ENCODE assay signal across 11 cellular contexts in the genomic region with DNA sequence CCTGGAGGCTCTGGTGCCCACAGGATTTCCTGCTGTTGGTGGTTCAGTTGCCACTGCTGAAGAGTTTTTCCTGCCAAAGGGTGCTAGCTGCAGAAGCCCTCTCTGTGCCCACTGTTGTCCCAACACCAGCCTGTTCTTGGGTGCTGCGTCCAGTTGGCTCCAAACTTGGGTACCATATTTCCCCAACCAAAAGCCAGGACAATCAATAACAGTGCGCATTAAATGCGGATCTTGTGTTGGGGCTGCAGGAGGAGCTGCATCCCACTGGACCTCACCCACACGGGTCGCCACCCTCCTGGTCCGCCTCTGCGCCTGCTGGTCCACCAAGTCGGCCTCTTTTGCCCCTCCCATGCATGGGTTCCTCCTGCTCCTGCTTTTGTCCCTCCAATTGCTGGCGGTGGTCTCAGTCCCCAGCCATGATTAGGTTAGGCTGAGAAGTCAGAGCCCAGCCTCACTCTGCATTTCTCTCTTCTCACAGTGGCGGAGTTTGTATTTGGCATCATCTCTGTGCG. TPM values are rescaled to one million over a fixed set of nuclear protein-coding genes. Genes with fewer than 3 reads are reported as not detected.
DNase-seq lines count a peak whose midpoint lies in the region; ATAC-seq and TF ChIP-seq lines count a peak whose summit lies in the region.
"Had no signal": no experiment of that assay in that cellular context is flagged by ENCODE, and none has a peak within 500 bp of the region (broad histone marks: within the 10 kb centered on the region; RNA-seq: fewer than 3 reads in every experiment).

No MANE protein-coding gene starts in this region.

- peak overlapping the region; percentile 80 to 98 (median 97) for H3K27ac Mint-ChIP-seq in naive B cell

- over 99% methylated on average over 11 of the region's 11 CpGs for WGBS in mammary epithelial cell (ENCODE audit: low coverage, missing lambda C conversion rate)

- TF ChIP-seq CTCF in left ventricle myocardium inferior (IDR thresholded peaks at IDR 0.05; ENCODE audit: borderline replicate concordance) (no peak), mammary epithelial cell (conservative IDR thresholded peaks at IDR 0.05 in 1 of 2, IDR thresholded peaks at IDR 0.05 in 1 of 2; ENCODE audit: extremely low read depth in 1 of 2, insufficient read depth in 1 of 2, low read depth in 1 of 2, low read length in 2 of 2) (no peak), ascending aorta (IDR thresholded peaks at IDR 0.05) (no peak)

- H3K4me1 Mint-ChIP-seq in naive B cell = peaks cover 38 to 63% (median 56%) of the 10 kb centered on the region in 3 donors

- H3K9ac ChIP-seq in mammary epithelial cell (ENCODE audit: insufficient read depth, low read length) = no peak overlapping the region

- no peak for ATAC-seq in left cardiac atrium
- ATAC-seq in naive B cell (ENCODE audit: low read depth in 2 of 2) = no peak
- ATAC-seq in HG03039 (IDR thresholded peaks at IDR 0.05; ENCODE audit: unreplicated experiment) = no peak
- ATAC-seq in GM21447 (IDR thresholded peaks at IDR 0.05; ENCODE audit: unreplicated experiment) = no peak

- H3K4me3 Mint-ChIP-seq in naive B cell = peak overlapping the region in 6 of 8 donors; percentile 45 to 85 (median 54)

- H3K4me1 ChIP-seq in left ventricle myocardium inferior (peaks cover 67% of the 10 kb centered on the region), mammary epithelial cell (ENCODE audit: insufficient read depth, low read length) (peaks cover 21% of the 10 kb centered on the region), ascending aorta (peaks cover 5 to 10% of the 10 kb centered on the region in 2 donors)

- intact Hi-C loops in left ventricle myocardium inferior (cut with micrococcal nuclease) = no loop called here
- intact Hi-C loops in left cardiac atrium (cut with DNase I) = no loop called here
- intact Hi-C loops in mammary epithelial cell (cut with micrococcal nuclease) = loop anchor here (2.0 kb wide), 1 partner anchor 58 kb away; no protein-coding TSS in a partner anchor
- intact Hi-C loops in ascending aorta (cut with DNase I) = no loop called here

- peak overlapping the region; percentile 17 for H3K4me3 ChIP-seq in left ventricle myocardium inferior
- H3K4me3 ChIP-seq in mammary epithelial cell (replicated peaks in 1 of 3; ENCODE audit: insufficient read depth in 1 of 3, low read depth in 2 of 3, low read length in 3 of 3) = no peak overlapping the region
- no peak overlapping the region for H3K4me3 ChIP-seq in ascending aorta
- H3K4me3 ChIP-seq: cardiac muscle cell had no signal

- in situ Hi-C loops in mammary epithelial cell (cut with MboI; ENCODE audit: low sequenced_read_pairs in 2 of 2) = no loop called here

- H3K9me3 ChIP-seq in left ventricle myocardium inferior (replicated peaks) (no peaks in the 10 kb centered on the region), mammary epithelial cell (replicated peaks; ENCODE audit: insufficient read depth, low read length) (no peaks in the 10 kb centered on the region), ascending aorta (no peaks in the 10 kb centered on the region)

- CTCF ChIA-PET in mammary epithelial cell (lab: Charles Lee; ENCODE audit: low non-redundant PET) = interaction anchor here (0.6 kb wide), 1 partner anchor 46 kb away, joined by 14 read pairs; no protein-coding TSS in a partner anchor

- H3K27me3 ChIP-seq in left ventricle myocardium inferior (ENCODE audit: low read depth) (no peaks in the 10 kb centered on the region), mammary epithelial cell (ENCODE audit: insufficient read depth, low read length) (no peaks in the 10 kb centered on the region), ascending aorta (no peaks in the 10 kb centered on the region)
- H3K27me3 ChIP-seq: cardiac muscle cell had no signal

- H3K27ac ChIP-seq in left ventricle myocardium inferior (replicated peaks) (peak overlapping the region; percentile 80), mammary epithelial cell (ENCODE audit: insufficient read depth, low read depth, low read length) (no peak overlapping the region), ascending aorta (peak overlapping the region in 1 of 2 donors; percentile 3)
- H3K27ac ChIP-seq: C4-2B, cardiac muscle cell had no signal

- H3K4me2 ChIP-seq in mammary epithelial cell (ENCODE audit: insufficient read depth, low read depth, low read length) = peak overlapping the region; percentile 40

- H3K36me3 ChIP-seq in left ventricle myocardium inferior (peaks cover 14% of the 10 kb centered on the region), mammary epithelial cell (ENCODE audit: insufficient read depth, low read length) (no peaks in the 10 kb centered on the region), ascending aorta (no peaks in the 10 kb centered on the region)
- H3K36me3 ChIP-seq: cardiac muscle cell had no signal

- peak overlapping the region; percentile 47 for H2AFZ ChIP-seq in mammary epithelial cell (ENCODE audit: low read depth, low read length)

- no TSS peak for BruUV-seq in mammary epithelial cell (replicated peaks; lab: Mats Ljungman, UMichigan)

- H4K20me1 ChIP-seq in mammary epithelial cell (ENCODE audit: insufficient read depth, low read length) = no peaks in the 10 kb centered on the region

- H3K79me2 ChIP-seq in mammary epithelial cell (ENCODE audit: insufficient read depth, low read length) = no peaks in the 10 kb centered on the region

- H3K9me3 Mint-ChIP-seq in naive B cell = no peaks in the 10 kb centered on the region

- no peaks in the 10 kb centered on the region for H3K27me3 Mint-ChIP-seq in naive B cell

- DNase-seq in left ventricle myocardium inferior (no peak), left cardiac atrium (no peak), mammary epithelial cell (no peak), naive B cell (no peak), AG20443 (ENCODE audit: low spot score) (no peak), ascending aorta (ENCODE audit: low spot score in 2 of 2) (no peak)
- DNase-seq: NCI-H2107 had no signal

- dilution Hi-C loops in mammary epithelial cell (cut with HindIII; ENCODE audit: low sequenced_read_pairs) = no loop called here

- H3K36me3 Mint-ChIP-seq in naive B cell = peaks cover 14 to 19% of the 10 kb centered on the region in 2 donors

RNA-seq across cellular contexts. Expression of a gene that starts 9.8 kb away (rescaled TPM):
- total RNA-seq in left ventricle myocardium inferior = 8.7 TPM
- total RNA-seq in left cardiac atrium = 10 to 100 TPM in 1 of 2 donors, 1 to 10 TPM in 1; 6.3 to 13.5 TPM
- 10 to 100 TPM in 1 of 2 donors, 1 to 10 TPM in 1; 6.3 to 16.9 TPM for total RNA-seq in mammary epithelial cell
- polyA plus RNA-seq in mammary epithelial cell = 2.7 TPM
- 2.5 TPM for polyA minus RNA-seq in mammary epithelial cell
- polyA plus RNA-seq in naive B cell (ENCODE audit: low read depth in 6 of 6) = 10 to 100 TPM; 20.7 to 34.3 (median 25.1) TPM
- 39.5 TPM for total RNA-seq in ascending aorta
